In genomic region chr2:190881074-190881479, GRCh38 we compare ENCODE assay signal across 8 cellular contexts. TPM values are rescaled to one million over a fixed set of nuclear protein-coding genes. Genes with fewer than 3 reads are reported as not detected.
DNase-seq lines count a peak whose midpoint lies in the region; ATAC-seq, FAIRE-seq and TF ChIP-seq lines count a peak whose summit lies in the region.

No MANE protein-coding gene starts in this region.

- peak overlapping the region; percentile 90 for H3K4me3 ChIP-seq in A673 (ENCODE audit: low read depth, low read length, poor library complexity, severe bottlenecking)
- H3K4me3 ChIP-seq in GM23338 = peak overlapping the region; percentile 76
- H3K4me3 ChIP-seq in right atrium auricular region = peak overlapping the region; percentile 74 to 85
- peak overlapping the region; percentile 97 to 99 for H3K4me3 ChIP-seq in small intestine (ENCODE audit: low read depth in 1 of 2, low read length in 2 of 2)

- no TSS peak for BruUV-seq in A673 (replicated peaks; lab: Mats Ljungman, UMichigan)

- no peak overlapping the region for H3K27ac Mint-ChIP-seq in GM23338
- peak overlapping the region; percentile 99 for H3K27ac Mint-ChIP-seq in activated CD8-positive, alpha-beta T cell treated with anti-CD3 and anti-CD28 coated beads for 36 hours

- peak; percentile 11 for ATAC-seq in GM23338
- ATAC-seq in activated CD8-positive, alpha-beta T cell treated with anti-CD3 and anti-CD28 coated beads for 36 hours = no peak

- H3K9me3 ChIP-seq in A673 (ENCODE audit: low read depth, low read length, poor library complexity, severe bottlenecking) (no peaks in the 10 kb centered on the region), right atrium auricular region (no peaks in the 10 kb centered on the region), small intestine (ENCODE audit: control insufficient read depth, low read depth) (no peaks in the 10 kb centered on the region)

- H3K27me3 ChIP-seq in A673 (replicated peaks; ENCODE audit: insufficient read depth, low read depth, low read length, poor library complexity) (no peaks in the 10 kb centered on the region), GM23338 (ENCODE audit: insufficient read depth) (no peaks in the 10 kb centered on the region), right atrium auricular region (no peaks in the 10 kb centered on the region), small intestine (ENCODE audit: control insufficient read depth in 2 of 2, insufficient read depth in 2 of 2, low read length in 2 of 2) (no peaks in the 10 kb centered on the region)

- peak overlapping the region; percentile 92 for H3K4me3 Mint-ChIP-seq in GM23338
- peak overlapping the region; percentile 94 for H3K4me3 Mint-ChIP-seq in activated CD8-positive, alpha-beta T cell treated with anti-CD3 and anti-CD28 coated beads for 36 hours

- H3K79me2 ChIP-seq in GM23338 (replicated peaks; ENCODE audit: insufficient read depth) = peaks cover 42% of the 10 kb centered on the region

- peak overlapping the region; percentile 85 for H3K27ac ChIP-seq in A673 (ENCODE audit: low read depth, low read length, poor library complexity, severe bottlenecking)
- no peak overlapping the region for H3K27ac ChIP-seq in GM23338 (ENCODE audit: low read depth)
- H3K27ac ChIP-seq in right atrium auricular region = peak overlapping the region; percentile 95 to 98
- peak overlapping the region; percentile 88 to 96 for H3K27ac ChIP-seq in small intestine (ENCODE audit: low read depth in 1 of 2, low read length in 1 of 2)

- intact Hi-C loops in A673 (cut with micrococcal nuclease; ENCODE audit: unreplicated experiment) = loop anchor here (2.0 to 5.0 kb wide), 2 partner anchors 20 to 99 kb away; no protein-coding TSS in a partner anchor
- intact Hi-C loops in activated CD8-positive, alpha-beta T cell treated with anti-CD3 and anti-CD28 coated beads for 36 hours (cut with micrococcal nuclease) = loop anchor here (5.0 kb wide), 2 partner anchors 131 to 271 kb away; partner anchors contain the start of genes STAT1 and STAT4

- no peaks in the 10 kb centered on the region for H3F3A ChIP-seq in GM23338 (replicated peaks; ENCODE audit: low read depth)

- H3K9me3 Mint-ChIP-seq in GM23338 = no peaks in the 10 kb centered on the region
- H3K9me3 Mint-ChIP-seq in activated CD8-positive, alpha-beta T cell treated with anti-CD3 and anti-CD28 coated beads for 36 hours = no peaks in the 10 kb centered on the region

- no peak for DNase-seq in A673 (ENCODE audit: low spot score)
- DNase-seq in GM23338 (ENCODE audit: low spot score) = no peak
- no peak for DNase-seq in activated CD8-positive, alpha-beta T cell treated with anti-CD3 and anti-CD28 coated beads for 36 hours
- DNase-seq in right atrium auricular region (ENCODE audit: low spot score) = no peak
- DNase-seq in small intestine = no peak
- no peak for DNase-seq in NCI-H2029 treated with DMSO at 0.1 percent for 48 hours (lab: John Stamatoyannopoulos, UW)
- DNase-seq in GM19238 (ENCODE audit: insufficient read length, low spot score) = no peak
- DNase-seq in RPMI8226 = no peak

- TF ChIP-seq CTCF in A673 (conservative IDR thresholded peaks at IDR 0.05; ENCODE audit: low read depth, low read length) (no peak), GM23338 (conservative IDR thresholded peaks at IDR 0.05; ENCODE audit: low read depth in 2 of 2) (no peak), right atrium auricular region (IDR thresholded peaks at IDR 0.05) (no peak)
- no peak for TF ChIP-seq CTCF in activated CD8-positive, alpha-beta T cell treated with anti-CD3 and anti-CD28 coated beads for 36 hours (IDR thresholded peaks at IDR 0.05)

- H2AFZ ChIP-seq in GM23338 = no peak overlapping the region

- peak overlapping the region; percentile 81 for H3K4me2 ChIP-seq in GM23338

- peaks cover 3% of the 10 kb centered on the region for H3K27me3 Mint-ChIP-seq in GM23338 (ENCODE audit: insufficient read depth, low read depth, poor library complexity)
- H3K27me3 Mint-ChIP-seq in activated CD8-positive, alpha-beta T cell treated with anti-CD3 and anti-CD28 coated beads for 36 hours = no peaks in the 10 kb centered on the region

- peaks cover 6% of the 10 kb centered on the region; the same call in 1 of the 2 replicates for H4K20me1 ChIP-seq in GM23338 (replicated peaks; ENCODE audit: insufficient read depth)

- POLR2A ChIA-PET in A673 (lab: Charles Lee; ENCODE audit: low non-redundant PET) = no interaction called here
- POLR2A ChIA-PET in activated CD8-positive, alpha-beta T cell treated with anti-CD3 and anti-CD28 coated beads for 36 hours (lab: Charles Lee) = interaction anchor here (0.6 to 3.8 kb wide), 34 partner anchors 8 to 612 kb away, joined by 3 to 34 read pairs (median 7); partner anchors contain the start of genes STAT1 and STAT4

- H3K9me2 ChIP-seq in GM23338 (ENCODE audit: insufficient read depth) = no peaks in the 10 kb centered on the region

- peaks cover 26% of the 10 kb centered on the region for H3K36me3 Mint-ChIP-seq in GM23338 (ENCODE audit: low read depth)
- H3K36me3 Mint-ChIP-seq in activated CD8-positive, alpha-beta T cell treated with anti-CD3 and anti-CD28 coated beads for 36 hours (ENCODE audit: low read depth) = peaks cover 39% of the 10 kb centered on the region

- H3K4me1 Mint-ChIP-seq in GM23338 = peaks cover 25% of the 10 kb centered on the region
- H3K4me1 Mint-ChIP-seq in activated CD8-positive, alpha-beta T cell treated with anti-CD3 and anti-CD28 coated beads for 36 hours (ENCODE audit: low read depth) = peaks cover 33% of the 10 kb centered on the region

- CTCF ChIA-PET in A673 (lab: Charles Lee) = interaction anchor here (1.2 kb wide), 1 partner anchor 31 kb away, joined by 4 read pairs; no protein-coding TSS in a partner anchor
- CTCF ChIA-PET in activated CD8-positive, alpha-beta T cell treated with anti-CD3 and anti-CD28 coated beads for 36 hours (lab: Charles Lee) = interaction anchor here (2.3 to 2.4 kb wide), 2 partner anchors 11 to 67 kb away, joined by 6 to 8 read pairs; no protein-coding TSS in a partner anchor

- FAIRE-seq in small intestine (lab: Jason Lieb, UNC) = no peak

- H3K4me1 ChIP-seq in A673 (ENCODE audit: insufficient read depth, low read length, poor library complexity, severe bottlenecking) (peaks cover 32% of the 10 kb centered on the region), GM23338 (ENCODE audit: insufficient read depth) (peaks cover 31% of the 10 kb centered on the region), right atrium auricular region (peaks cover 0 to 44% of the 10 kb centered on the region in 2 donors), small intestine (ENCODE audit: control insufficient read depth in 2 of 2, insufficient read depth in 1 of 2, low read depth in 1 of 2, low read length in 1 of 2) (no peaks in the 10 kb centered on the region)

- H3K36me3 ChIP-seq in A673 (ENCODE audit: insufficient read depth, low read length, poor library complexity, severe bottlenecking) (peaks cover 5% of the 10 kb centered on the region), GM23338 (ENCODE audit: insufficient read depth) (no peaks in the 10 kb centered on the region), right atrium auricular region (no peaks in the 10 kb centered on the region), small intestine (ENCODE audit: control insufficient read depth in 2 of 2, insufficient read depth in 2 of 2, low read length in 2 of 2) (no peaks in the 10 kb centered on the region)

- WGBS in small intestine, 3 donors = 0% methylated on average over 37 to 52 of the region's 52 CpGs

TF ChIP-seq in GM23338, 12 proteins besides CTCF, POLR2A, EP300 and RAD21 (continues in another document):
- TF ChIP-seq CREB1 (CRISPR knock-in tag; IDR thresholded peaks at IDR 0.05; ENCODE audit: low read depth) (no peak), STAT1 (IDR thresholded peaks at IDR 0.05; ENCODE audit: unreplicated experiment) (no peak), POLR2AphosphoS5 (IDR thresholded peaks at IDR 0.05; ENCODE audit: low read depth) (no peak), ZNF331 (CRISPR knock-in tag; IDR thresholded peaks at IDR 0.05; ENCODE audit: low read depth) (no peak), EZH2phosphoT487 (IDR thresholded peaks at IDR 0.05; ENCODE audit: unreplicated experiment) (no peak), ETS1 (IDR thresholded peaks at IDR 0.05) (no peak), NANOG (IDR thresholded peaks at IDR 0.05; ENCODE audit: borderline replicate concordance) (no peak)

RNA-seq across cellular contexts. Expression of gene GLS, which starts 0.5 kb away (rescaled TPM):
- total RNA-seq in A673 (2021) = 99.5 and 116 TPM in 2 replicates
- 133 and 172 TPM in 2 replicates for total RNA-seq in GM23338 (2014; rRNA removed; shearing (Covaris generic))
- polyA plus RNA-seq in GM23338 (2016; fragmentation: Nextera tagmentation; extraction: Ambion mirVana) = 38.1 and 43.2 TPM in 2 replicates
- total RNA-seq in activated CD8-positive, alpha-beta T cell treated with anti-CD3 and anti-CD28 coated beads for 36 hours = 100 to 1,000 TPM; 218 to 227 TPM
- 10 to 100 TPM; 53.7 to 77.2 TPM for total RNA-seq in right atrium auricular region
- 10 to 100 TPM; 39.3 to 54.1 (median 43.2) TPM for polyA plus RNA-seq in small intestine
